In genomic region chr5:149687789-149688188, GRCh38 we compare ENCODE assay signal across 19 cellular contexts.
"Had no signal": no experiment of that assay in that cellular context is flagged by ENCODE, and none has a peak within 500 bp of the region (broad histone marks: within the 10 kb centered on the region; RNA-seq: fewer than 3 reads in every experiment).

No MANE protein-coding gene starts in this region.

- H3K27ac ChIP-seq: cardiac muscle cell, hepatocyte, neutrophil, parathyroid adenoma, thyroid gland, uterus, VCaP had no signal

- H3K27me3 ChIP-seq: adrenal gland, cardiac muscle cell, hepatocyte, neutrophil, thyroid gland, uterus had no signal

- H3K9ac ChIP-seq: parathyroid adenoma had no signal

- H3K4me1 Mint-ChIP-seq: activated naive CD4-positive, alpha-beta T cell treated with anti-CD3 and anti-CD28 coated beads, Interleukin-2, amount 10 ng/mL, durations not matched to agents 7 days and 5 days; natural killer cell had no signal

- H3K27ac Mint-ChIP-seq: activated CD8-positive, alpha-beta memory T cell treated with anti-CD3 and anti-CD28 coated beads, Interleukin-2, amount 10 ng/mL, durations not matched to agents 7 days and 5 days; activated naive CD4-positive, alpha-beta T cell treated with anti-CD3 and anti-CD28 coated beads, Interleukin-2, amount 10 ng/mL, durations not matched to agents 7 days and 5 days; activated T-cell treated with anti-CD3 and anti-CD28 coated beads, Interleukin-2, amount 50 U/mL, for 24 hours; memory B cell; natural killer cell; stimulated activated memory B cell treated with anti-CD40 and anti-IgM and Interleukin-4, amounts not matched to agents 10 μg/mL and 1 μg/mL and 100 μg/mL, for 72 hours had no signal

- H3K36me3 ChIP-seq: adrenal gland, cardiac muscle cell, neutrophil, thyroid gland, uterus had no signal

- ATAC-seq: activated CD8-positive, alpha-beta memory T cell treated with anti-CD3 and anti-CD28 coated beads, Interleukin-2, amount 10 ng/mL, durations not matched to agents 7 days and 5 days; left lobe of liver; natural killer cell; stimulated activated memory B cell treated with anti-CD40 and anti-IgM and Interleukin-4, amounts not matched to agents 10 μg/mL and 1 μg/mL and 100 μg/mL, for 72 hours had no signal

- H3K36me3 Mint-ChIP-seq: activated CD8-positive, alpha-beta memory T cell treated with anti-CD3 and anti-CD28 coated beads, Interleukin-2, amount 10 ng/mL, durations not matched to agents 7 days and 5 days; activated naive CD4-positive, alpha-beta T cell treated with anti-CD3 and anti-CD28 coated beads, Interleukin-2, amount 10 ng/mL, durations not matched to agents 7 days and 5 days; memory B cell; natural killer cell; stimulated activated memory B cell treated with anti-CD40 and anti-IgM and Interleukin-4, amounts not matched to agents 10 μg/mL and 1 μg/mL and 100 μg/mL, for 72 hours had no signal

- H3K4me2 ChIP-seq: hepatocyte had no signal

- H3K9me3 ChIP-seq: adrenal gland, neutrophil, thyroid gland, uterus had no signal

- H3K4me1 ChIP-seq: thyroid gland, uterus had no signal

- H3K4me3 ChIP-seq: adrenal gland, cardiac muscle cell, hepatocyte, thyroid gland, uterus had no signal

- H3K4me3 Mint-ChIP-seq: activated CD8-positive, alpha-beta memory T cell treated with anti-CD3 and anti-CD28 coated beads, Interleukin-2, amount 10 ng/mL, durations not matched to agents 7 days and 5 days; activated naive CD4-positive, alpha-beta T cell treated with anti-CD3 and anti-CD28 coated beads, Interleukin-2, amount 10 ng/mL, durations not matched to agents 7 days and 5 days; activated T-cell treated with anti-CD3 and anti-CD28 coated beads, Interleukin-2, amount 50 U/mL, for 24 hours; memory B cell; natural killer cell; stimulated activated memory B cell treated with anti-CD40 and anti-IgM and Interleukin-4, amounts not matched to agents 10 μg/mL and 1 μg/mL and 100 μg/mL, for 72 hours had no signal

- H2AFZ ChIP-seq: hepatocyte, parathyroid adenoma had no signal

- H3K79me2 ChIP-seq: hepatocyte, parathyroid adenoma had no signal

- DNase-seq: activated CD4-positive, alpha-beta T cell treated with anti-CD3 and anti-CD28 coated beads for 1 hour; activated CD4-positive, alpha-beta T cell treated with anti-CD3 and anti-CD28 coated beads, Interleukin-2, amount 50 U/mL, for 4 hours; activated CD8-positive, alpha-beta memory T cell treated with anti-CD3 and anti-CD28 coated beads, Interleukin-2, amount 10 ng/mL, durations not matched to agents 7 days and 5 days; activated naive CD4-positive, alpha-beta T cell treated with anti-CD3 and anti-CD28 coated beads, Interleukin-2, amount 10 ng/mL, durations not matched to agents 7 days and 5 days; activated T-cell treated with anti-CD3 and anti-CD28 coated beads, Interleukin-2, amount 50 U/mL, for 24 hours; adrenal gland; islet precursor cell; natural killer cell; stimulated activated CD4-positive, alpha-beta T cell treated with anti-CD3 and anti-CD28 coated beads, Interleukin-2, amount 100 ng/mL, for 48 hours; thyroid gland; uterus had no signal

- H3K9me3 Mint-ChIP-seq: activated naive CD4-positive, alpha-beta T cell treated with anti-CD3 and anti-CD28 coated beads, Interleukin-2, amount 10 ng/mL, durations not matched to agents 7 days and 5 days; activated T-cell treated with anti-CD3 and anti-CD28 coated beads, Interleukin-2, amount 50 U/mL, for 24 hours; memory B cell; natural killer cell; stimulated activated memory B cell treated with anti-CD40 and anti-IgM and Interleukin-4, amounts not matched to agents 10 μg/mL and 1 μg/mL and 100 μg/mL, for 72 hours had no signal
